22 cellular contexts compared by ENCODE assay signal in the genomic region with DNA sequence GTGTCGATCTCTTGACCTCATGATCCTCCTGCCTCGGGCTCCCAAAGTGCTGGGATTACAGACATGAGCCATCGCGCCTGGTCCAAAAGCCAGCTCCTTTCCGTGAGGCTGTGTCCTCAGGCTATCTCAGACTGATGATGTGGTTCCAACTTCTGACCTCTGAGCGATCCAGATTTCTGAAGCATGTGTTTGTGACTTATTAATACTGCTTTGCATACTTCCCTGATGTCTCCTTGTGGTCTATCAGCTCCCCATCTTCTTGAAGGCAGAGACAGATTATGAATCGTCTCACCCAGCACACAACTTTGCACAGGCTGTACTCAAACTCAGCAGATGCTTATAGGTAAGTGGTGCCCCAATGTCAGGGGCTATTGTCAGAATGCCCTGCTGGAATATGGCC. TPM values are rescaled to one million over a fixed set of nuclear protein-coding genes. Genes with fewer than 3 reads are reported as not detected.
"Had no signal": no experiment of that assay in that cellular context is flagged by ENCODE, and none has a peak within 500 bp of the region (broad histone marks: within the 10 kb centered on the region; RNA-seq: fewer than 3 reads in every experiment).

No MANE protein-coding gene starts in this region.

- H3K9me3 ChIP-seq: left lung, ovary, psoas muscle, thyroid gland, upper lobe of right lung had no signal

- H3K9me3 Mint-ChIP-seq: activated CD4-positive, alpha-beta T cell treated with anti-CD3 and anti-CD28 coated beads, Interleukin-2, amount 10 ng/mL, durations not matched to agents 7 days and 5 days; activated naive CD4-positive, alpha-beta T cell treated with anti-CD3 and anti-CD28 coated beads, Interleukin-2, amount 50 U/mL, for 24 hours; dendritic cell treated with granulocyte-macrophage colony-stimulating factor and Interleukin-4, amounts not matched to agents 40 ng/mL and 50 ng/mL, for 4 days; natural killer cell treated with Interleukin-12 subunit alpha and Interleukin-12 subunit beta and Interleukin-15 and Interleukin-18, amount 100 ng/mL, for 72 hours; stimulated activated naive CD8-positive, alpha-beta T cell treated with anti-CD3 and anti-CD28 coated beads, Interleukin-15, Interleukin-2, amounts not matched to agents 100 ng/mL and 50 ng/mL, for 24 hours; T-helper 1 cell treated with Interleukin-12 subunit alpha and Interleukin-12 subunit beta and Interleukin-4 antibody, amounts not matched to agents 30 μg/mL and 1 μg/mL, for 36 hours had no signal

- H3K4me3 Mint-ChIP-seq: activated CD4-positive, alpha-beta T cell treated with anti-CD3 and anti-CD28 coated beads, Interleukin-2, amount 10 ng/mL, durations not matched to agents 7 days and 5 days; activated CD8-positive, alpha-beta T cell treated with anti-CD3 and anti-CD28 coated beads, Interleukin-2, amount 10 ng/mL, durations not matched to agents 7 days and 5 days; activated naive CD4-positive, alpha-beta T cell treated with anti-CD3 and anti-CD28 coated beads, Interleukin-2, amount 50 U/mL, for 24 hours; dendritic cell treated with granulocyte-macrophage colony-stimulating factor and Interleukin-4, amounts not matched to agents 40 ng/mL and 50 ng/mL, for 4 days; natural killer cell treated with Interleukin-12 subunit alpha and Interleukin-12 subunit beta and Interleukin-15 and Interleukin-18, amount 100 ng/mL, for 72 hours; stimulated activated naive CD8-positive, alpha-beta T cell treated with anti-CD3 and anti-CD28 coated beads, Interleukin-15, Interleukin-2, amounts not matched to agents 100 ng/mL and 50 ng/mL, for 24 hours; T-helper 1 cell treated with Interleukin-12 subunit alpha and Interleukin-12 subunit beta and Interleukin-4 antibody, amounts not matched to agents 30 μg/mL and 1 μg/mL, for 36 hours had no signal

- H3K4me1 Mint-ChIP-seq: activated naive CD4-positive, alpha-beta T cell treated with anti-CD3 and anti-CD28 coated beads, Interleukin-2, amount 50 U/mL, for 24 hours had no signal

- H3K27me3 ChIP-seq: ovary, thyroid gland had no signal

- H3K27ac Mint-ChIP-seq: activated CD4-positive, alpha-beta T cell treated with anti-CD3 and anti-CD28 coated beads, Interleukin-2, amount 10 ng/mL, durations not matched to agents 7 days and 5 days; activated CD8-positive, alpha-beta T cell treated with anti-CD3 and anti-CD28 coated beads, Interleukin-2, amount 10 ng/mL, durations not matched to agents 7 days and 5 days; activated naive CD4-positive, alpha-beta T cell treated with anti-CD3 and anti-CD28 coated beads, Interleukin-2, amount 50 U/mL, for 24 hours; dendritic cell treated with granulocyte-macrophage colony-stimulating factor and Interleukin-4, amounts not matched to agents 40 ng/mL and 50 ng/mL, for 4 days; natural killer cell treated with Interleukin-12 subunit alpha and Interleukin-12 subunit beta and Interleukin-15 and Interleukin-18, amount 100 ng/mL, for 72 hours; stimulated activated naive CD8-positive, alpha-beta T cell treated with anti-CD3 and anti-CD28 coated beads, Interleukin-15, Interleukin-2, amounts not matched to agents 100 ng/mL and 50 ng/mL, for 24 hours; T-helper 1 cell treated with Interleukin-12 subunit alpha and Interleukin-12 subunit beta and Interleukin-4 antibody, amounts not matched to agents 30 μg/mL and 1 μg/mL, for 36 hours had no signal

- DNase-seq: activated CD4-positive, alpha-beta T cell treated with anti-CD3 and anti-CD28 coated beads, Interleukin-2, amount 10 ng/mL, durations not matched to agents 7 days and 5 days; activated CD8-positive, alpha-beta T cell treated with anti-CD3 and anti-CD28 coated beads, Interleukin-2, amount 10 ng/mL, durations not matched to agents 7 days and 5 days; activated gamma-delta T cell treated with Interleukin-2 at 50 U/mL for 16 hours; brain microvascular endothelial cell; caudate nucleus; effector CD4-positive, alpha-beta T cell; foreskin melanocyte; left lung; mammary epithelial cell; midbrain; ovary; psoas muscle; right cardiac atrium; stimulated activated CD4-positive, alpha-beta T cell treated with anti-CD3 and anti-CD28 coated beads, Interleukin-12 subunit alpha, Interleukin-12 subunit beta, amount 100 ng/mL, for 4 hours; substantia nigra; thyroid gland; upper lobe of right lung had no signal

- H3K4me1 ChIP-seq: psoas muscle had no signal

- H3K4me3 ChIP-seq: left lung, ovary, psoas muscle, thyroid gland, upper lobe of right lung had no signal

- H3K27ac ChIP-seq: brain microvascular endothelial cell, left lung, ovary, psoas muscle, thyroid gland, upper lobe of right lung had no signal

- H3K36me3 ChIP-seq: brain microvascular endothelial cell, left lung, ovary, thyroid gland, upper lobe of right lung had no signal

- H3K36me3 Mint-ChIP-seq: natural killer cell treated with Interleukin-12 subunit alpha and Interleukin-12 subunit beta and Interleukin-15 and Interleukin-18, amount 100 ng/mL, for 72 hours had no signal

- ATAC-seq: activated CD8-positive, alpha-beta T cell treated with anti-CD3 and anti-CD28 coated beads, Interleukin-2, amount 10 ng/mL, durations not matched to agents 7 days and 5 days; left lung; natural killer cell treated with Interleukin-12 subunit alpha and Interleukin-12 subunit beta and Interleukin-15 and Interleukin-18, amount 100 ng/mL, for 72 hours; psoas muscle; right cardiac atrium; upper lobe of right lung had no signal

RNA-seq across cellular contexts. Expression of gene PLPP4, which starts 2.0 kb away (rescaled TPM):
- total RNA-seq: activated CD4-positive, alpha-beta T cell treated with anti-CD3 and anti-CD28 coated beads, Interleukin-2, amount 10 ng/mL, durations not matched to agents 7 days and 5 days; activated CD8-positive, alpha-beta T cell treated with anti-CD3 and anti-CD28 coated beads, Interleukin-2, amount 10 ng/mL, durations not matched to agents 7 days and 5 days; natural killer cell treated with Interleukin-12 subunit alpha and Interleukin-12 subunit beta and Interleukin-15 and Interleukin-18, amount 100 ng/mL, for 72 hours; psoas muscle; right cardiac atrium had no signal
- polyA plus RNA-seq: psoas muscle had no signal
